8 cellular contexts compared by ENCODE assay signal in the genomic region with DNA sequence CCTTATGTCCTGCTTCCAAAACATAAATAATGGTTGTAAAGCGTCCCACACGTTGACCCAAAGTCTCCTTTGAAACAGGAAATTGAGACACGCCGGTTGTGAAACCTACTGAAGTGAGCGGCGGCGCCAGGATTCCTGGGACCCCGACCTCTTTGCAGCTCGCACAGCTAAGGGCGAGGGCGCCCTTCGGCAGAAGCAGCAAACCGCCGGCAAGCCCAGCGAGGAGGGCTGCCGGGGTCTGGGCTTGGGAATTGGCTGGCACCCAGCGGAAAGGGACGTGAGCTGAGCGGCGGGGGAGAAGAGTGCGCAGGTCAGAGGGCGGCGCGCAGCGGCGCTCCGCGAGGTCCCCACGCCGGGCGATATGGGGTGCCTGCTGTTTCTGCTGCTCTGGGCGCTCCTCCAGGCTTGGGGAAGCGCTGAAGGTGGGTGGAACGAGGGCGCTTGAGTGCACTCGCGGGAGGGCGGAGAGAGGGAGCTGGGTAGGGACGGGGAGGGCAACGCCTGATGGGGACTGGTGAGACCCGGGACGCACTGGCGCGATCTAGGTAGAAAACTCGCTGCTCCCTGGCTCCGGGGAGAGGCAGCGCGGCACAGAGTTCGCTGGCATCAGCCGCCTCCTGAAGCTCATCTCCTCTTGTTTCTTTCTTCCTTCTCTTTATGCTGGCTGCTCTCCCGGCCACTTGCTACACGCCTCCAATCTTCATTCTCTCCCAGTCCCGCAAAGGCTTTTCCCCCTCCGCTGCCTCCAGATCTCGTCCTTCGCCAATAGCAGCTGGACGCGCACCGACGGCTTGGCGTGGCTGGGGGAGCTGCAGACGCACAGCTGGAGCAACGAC. TPM values are rescaled to one million over a fixed set of nuclear protein-coding genes. Genes with fewer than 3 reads are reported as not detected.
DNase-seq lines count a peak whose midpoint lies in the region; ATAC-seq, FAIRE-seq and TF ChIP-seq lines count a peak whose summit lies in the region.

A gene (plus strand): TSS at position 155 of the 836 bp plus-strand sequence. CDS start 207 bp downstream, at position 362.

- H3K4me3 ChIP-seq in A673 (ENCODE audit: low read depth, low read length, poor library complexity, severe bottlenecking) (peak within 1 kb of the TSS; percentile 53), left ventricle myocardium inferior (peak within 1 kb of the TSS; percentile 78)

- intact Hi-C loops in A673 (cut with micrococcal nuclease; ENCODE audit: unreplicated experiment) (loop anchor here (10.0 kb wide), 1 partner anchor 824 kb away; a partner anchor contains a TSS), left ventricle myocardium inferior (cut with micrococcal nuclease) (no loop called here)

- no peak within 1 kb of the TSS for H3K27ac ChIP-seq in A673 (ENCODE audit: low read depth, low read length, poor library complexity, severe bottlenecking)
- H3K27ac ChIP-seq in left ventricle myocardium inferior (replicated peaks): peak within 1 kb of the TSS; percentile 67

- peak; percentile 54 for FAIRE-seq in GM19239 (lab: Jason Lieb, UNC)

- H3K9me3 ChIP-seq in A673 (ENCODE audit: low read depth, low read length, poor library complexity, severe bottlenecking) (no peaks in the 10 kb centered on the region), left ventricle myocardium inferior (replicated peaks) (no peaks in the 10 kb centered on the region)

- DNase-seq in A673 (ENCODE audit: low spot score) (peak; percentile 51), GM19239 (ENCODE audit: insufficient read length, low spot score) (peak; percentile 16), left ventricle myocardium inferior (peak; percentile 33), progenitor cell of endocrine pancreas (ENCODE audit: low spot score, unreplicated experiment) (peak; percentile 26), NCI-H2107 (lab: John Stamatoyannopoulos, UW) (no peak)
- DNase-seq in activated T-cell treated with anti-CD3 and anti-CD28 coated beads, Interleukin-2, amount 50 U/mL, for 48 hours: peak; percentile 30

- no peak for ATAC-seq in HG03520 (IDR thresholded peaks at IDR 0.05; ENCODE audit: unreplicated experiment)
- ATAC-seq in HG02763 (IDR thresholded peaks at IDR 0.05; ENCODE audit: unreplicated experiment): no peak

- H3K9me3 Mint-ChIP-seq in progenitor cell of endocrine pancreas (ENCODE audit: low read depth): no peaks in the 10 kb centered on the region

- CTCF ChIA-PET in A673 (lab: Charles Lee): interaction anchor here (0.6 kb wide), 2 partner anchors 85 to 813 kb away, joined by 3 to 7 read pairs; no protein-coding TSS in a partner anchor

- POLR2A ChIA-PET in A673 (lab: Charles Lee; ENCODE audit: low non-redundant PET): interaction anchor here (0.7 kb wide), 1 partner anchor 56 kb away, joined by 3 read pairs; no protein-coding TSS in a partner anchor

- peaks cover 8% of the 10 kb centered on the region for H3K4me1 Mint-ChIP-seq in progenitor cell of endocrine pancreas (ENCODE audit: low read depth)

- H3K4me3 Mint-ChIP-seq in progenitor cell of endocrine pancreas (ENCODE audit: low read depth): peak within 1 kb of the TSS; percentile 73

- H3K4me1 ChIP-seq in A673 (ENCODE audit: insufficient read depth, low read length, poor library complexity, severe bottlenecking) (peaks cover 12% of the 10 kb centered on the region), left ventricle myocardium inferior (peaks cover 41% of the 10 kb centered on the region)

- BruUV-seq in A673 (replicated peaks; lab: Mats Ljungman, UMichigan): no TSS peak

- TF ChIP-seq CTCF in A673 (conservative IDR thresholded peaks at IDR 0.05; ENCODE audit: low read depth, low read length): no peak
- TF ChIP-seq CTCF in left ventricle myocardium inferior (IDR thresholded peaks at IDR 0.05; ENCODE audit: borderline replicate concordance): no peak
- no peak for TF ChIP-seq CTCF in progenitor cell of endocrine pancreas (IDR thresholded peaks at IDR 0.05; ENCODE audit: unreplicated experiment)

- no peaks in the 10 kb centered on the region for H3K36me3 Mint-ChIP-seq in progenitor cell of endocrine pancreas (ENCODE audit: insufficient read depth)

- peaks cover 10% of the 10 kb centered on the region for H3K27me3 ChIP-seq in A673 (replicated peaks; ENCODE audit: insufficient read depth, low read depth, low read length, poor library complexity)
- peaks cover 16% of the 10 kb centered on the region for H3K27me3 ChIP-seq in left ventricle myocardium inferior (ENCODE audit: low read depth)

- no peaks in the 10 kb centered on the region for H3K36me3 ChIP-seq in A673 (ENCODE audit: insufficient read depth, low read length, poor library complexity, severe bottlenecking)
- no peaks in the 10 kb centered on the region for H3K36me3 ChIP-seq in left ventricle myocardium inferior

- H3K27ac Mint-ChIP-seq in progenitor cell of endocrine pancreas: no peak within 1 kb of the TSS

- peaks cover 87% of the 10 kb centered on the region for H3K27me3 Mint-ChIP-seq in progenitor cell of endocrine pancreas

RNA-seq across cellular contexts. Expression of the gene that starts here (rescaled TPM):
- total RNA-seq in A673 (2021) (0.79 and 1.3 TPM in 2 replicates), left ventricle myocardium inferior (1.4 TPM), progenitor cell of endocrine pancreas (0.13 TPM in 1 of 2 replicates, not detected in the other)

Comparison
In these comparisons a context has a peak if more than half of its experiments do, and no peak if none do; other contexts are left out.
1. Peak in DNase-seq in progenitor cell of endocrine pancreas; RNA of the gene not detected or under 1 TPM.